Comparison of ENCODE assay signal across 1 cellular context in genomic region chr1:23126200-23126599, GRCh38.
TF ChIP-seq lines count a peak whose summit lies in the region.

No MANE protein-coding gene starts in this region.

TF ChIP-seq in K562, 482 proteins besides CTCF, POLR2A, EP300 and RAD21 (continued from another document):
- TF ChIP-seq ZBTB12 (CRISPR knock-in tag; IDR thresholded peaks at IDR 0.05) (no peak), FOXJ2 (tag; IDR thresholded peaks at IDR 0.05) (no peak), SREBF1 (IDR thresholded peaks at IDR 0.05; ENCODE audit: borderline replicate concordance, low read depth, low read length) (no peak), RBFOX2 (IDR thresholded peaks at IDR 0.05; ENCODE audit: low read depth, low read length) (no peak), ATF6 (CRISPR knock-in tag; IDR thresholded peaks at IDR 0.05) (no peak), RBBP5 (IDR thresholded peaks at IDR 0.05; ENCODE audit: borderline replicate concordance, insufficient read depth, low read length, poor library complexity, severe bottlenecking) (no peak), SNIP1 (IDR thresholded peaks at IDR 0.05; ENCODE audit: low read depth) (no peak), ZNF24 (IDR thresholded peaks at IDR 0.05) (no peak), ZNF133 (CRISPR knock-in tag; IDR thresholded peaks at IDR 0.05) (no peak), PATZ1 (CRISPR knock-in tag; IDR thresholded peaks at IDR 0.05; ENCODE audit: borderline replicate concordance) (no peak), TCF7L2 (IDR thresholded peaks at IDR 0.05; ENCODE audit: low read depth, low read length) (no peak), SMARCE1 (IDR thresholded peaks at IDR 0.05) (no peak), IRF1 (CRISPR knock-in tag; IDR thresholded peaks at IDR 0.05; ENCODE audit: borderline replicate concordance) (no peak), ZNF124 (CRISPR knock-in tag; IDR thresholded peaks at IDR 0.05) (no peak), BRF1 (IDR thresholded peaks at IDR 0.05; ENCODE audit: borderline replicate concordance, extremely low read depth, insufficient read length) (no peak), BCL6 (CRISPR knock-in tag; IDR thresholded peaks at IDR 0.05) (no peak), ZNF707 (CRISPR knock-in tag; conservative IDR thresholded peaks at IDR 0.05) (no peak)
